Comparison of ENCODE assay signal across 35 cellular contexts in the genomic region with DNA sequence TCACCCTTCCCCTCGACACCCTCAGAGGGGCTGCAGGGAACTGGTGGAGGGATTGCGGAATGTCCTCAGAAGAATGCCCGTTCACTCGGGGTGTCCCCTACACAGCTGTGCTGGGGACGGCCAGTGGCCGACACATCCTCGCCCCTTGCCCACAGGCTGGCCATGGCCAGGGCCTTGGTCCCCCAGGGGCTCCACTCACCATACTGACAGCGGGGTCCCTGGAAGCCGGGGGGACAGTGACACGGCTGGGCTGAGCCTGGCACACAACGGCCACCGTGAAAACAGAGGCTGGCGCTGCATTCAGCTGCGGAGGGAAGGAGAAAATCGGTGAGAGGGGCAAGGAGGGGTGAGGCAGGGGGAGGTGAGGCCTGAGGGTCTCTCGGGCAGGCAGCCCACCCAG.
"Had no signal": no experiment of that assay in that cellular context is flagged by ENCODE, and none has a peak within 500 bp of the region (broad histone marks: within the 10 kb centered on the region; RNA-seq: fewer than 3 reads in every experiment).

No MANE protein-coding gene starts in this region.

- DNase-seq: Karpas-422, Kasumi-1, MG63, MM.1S, MV-4-11, NCI-H1048, NCI-H1092, NCI-H1092 treated with DMSO at 0.1 percent for 48 hours, NCI-H1105, NCI-H1105 treated with DMSO at 0.1 percent for 48 hours, NCI-H1417, NCI-H1417 treated with DMSO at 0.1 percent for 48 hours, NCI-H1436, NCI-H1436 treated with DMSO at 0.1 percent for 48 hours, NCI-H146, NCI-H1694, NCI-H1694 treated with DMSO at 0.1 percent for 48 hours, NCI-H187, NCI-H187 treated with DMSO at 0.1 percent for 48 hours, NCI-H1930, NCI-H2029, NCI-H2029 treated with DMSO at 0.1 percent for 48 hours, NCI-H2081, NCI-H2081 treated with DMSO at 0.1 percent for 48 hours, NCI-H2107, NCI-H2171, NCI-H2171 treated with DMSO at 0.1 percent for 48 hours, NCI-H2227 treated with DMSO at 0.1 percent for 48 hours, NCI-H226, NCI-H345, NCI-H446, NCI-H446 treated with DMSO at 0.1 percent for 48 hours, NCI-H510A, NCI-H510A treated with DMSO at 0.1 percent for 48 hours, NCI-H524 had no signal

- H3K27me3 ChIP-seq: MG63 had no signal

- H3K9me3 ChIP-seq: MG63 had no signal

- H3K4me3 ChIP-seq: MG63 had no signal
